ENCODE assay signal across 8 cellular contexts in genomic region chr5:154196955-154197652, GRCh38. TPM values are rescaled to one million over a fixed set of nuclear protein-coding genes. Genes with fewer than 3 reads are reported as not detected.
DNase-seq lines count a peak whose midpoint lies in the region; ATAC-seq and TF ChIP-seq lines count a peak whose summit lies in the region.

No MANE protein-coding gene starts in this region.

- no peak for TF ChIP-seq EP300 in tibial nerve (IDR thresholded peaks at IDR 0.05)

- peaks cover 13% of the 10 kb centered on the region for H3K27me3 Mint-ChIP-seq in nephron progenitor cell (ENCODE audit: low read depth, poor library complexity)

- H3K4me3 ChIP-seq in cardiac muscle cell, result no peak overlapping the region
- H3K4me3 ChIP-seq in duodenal mucosa (ENCODE audit: low read depth in 1 of 2, low read length in 2 of 2), result peak overlapping the region; percentile 5 to 21
- no peak overlapping the region for H3K4me3 ChIP-seq in tibial nerve
- H3K4me3 ChIP-seq in prostate gland, result no peak overlapping the region

- ATAC-seq in HG03521 (IDR thresholded peaks at IDR 0.05; ENCODE audit: unreplicated experiment), result no peak

- H3K4me1 ChIP-seq in cardiac muscle cell (ENCODE audit: low read depth), result peaks cover 27% of the 10 kb centered on the region
- peaks cover 35 to 37% of the 10 kb centered on the region in 2 donors for H3K4me1 ChIP-seq in duodenal mucosa (ENCODE audit: control insufficient read depth in 1 of 2, insufficient read depth in 2 of 2, low read length in 2 of 2)
- H3K4me1 ChIP-seq in tibial nerve, result peaks cover 0 to 48% (median 30%) of the 10 kb centered on the region in 4 donors
- no peaks in the 10 kb centered on the region for H3K4me1 ChIP-seq in prostate gland (replicated peaks)

- no peak overlapping the region for H3K4me3 Mint-ChIP-seq in nephron progenitor cell

- TF ChIP-seq POLR2A in tibial nerve (IDR thresholded peaks at IDR 0.05), result no peak
- no peak for TF ChIP-seq POLR2A in prostate gland (IDR thresholded peaks at IDR 0.05)

- 20 to 24% methylated on average over 8 of the region's 8 CpGs for WGBS in tibial nerve, 2 donors
- WGBS in prostate gland, result 34% methylated on average over 8 of the region's 8 CpGs

- TF ChIP-seq CTCF in cardiac muscle cell (IDR thresholded peaks at IDR 0.05; ENCODE audit: low read depth, low read length) (peak; percentile 47), nephron progenitor cell (IDR thresholded peaks at IDR 0.05) (no peak), tibial nerve (IDR thresholded peaks at IDR 0.05) (peak in 1 of 5 experiments; percentile 16), prostate gland (IDR thresholded peaks at IDR 0.05) (no peak)

- peak overlapping the region; percentile 7 for H3K27ac Mint-ChIP-seq in nephron progenitor cell

- peaks cover 3% of the 10 kb centered on the region for H3K27me3 ChIP-seq in cardiac muscle cell
- no peaks in the 10 kb centered on the region for H3K27me3 ChIP-seq in duodenal mucosa (ENCODE audit: control insufficient read depth in 1 of 2, insufficient read depth in 2 of 2, low read length in 2 of 2)
- no peaks in the 10 kb centered on the region for H3K27me3 ChIP-seq in tibial nerve
- H3K27me3 ChIP-seq in prostate gland (replicated peaks; ENCODE audit: insufficient read depth), result no peaks in the 10 kb centered on the region

- H3K36me3 Mint-ChIP-seq in nephron progenitor cell (ENCODE audit: low read depth), result peaks cover 4% of the 10 kb centered on the region

- intact Hi-C loops in cardiac septum (cut with DNase I) (no loop called here), prostate gland (cut with DNase I) (no loop called here)

- H3K4me1 Mint-ChIP-seq in nephron progenitor cell, result peaks cover 83% of the 10 kb centered on the region

- no peak overlapping the region for H3K9ac ChIP-seq in duodenal mucosa (ENCODE audit: low read depth in 1 of 2, low read length in 2 of 2)

- DNase-seq in cardiac muscle cell (ENCODE audit: low read depth in 1 of 2, low spot score in 1 of 2) (peak; percentile 52 to 80), cardiac septum (ENCODE audit: low spot score) (no peak), NCI-H69 (lab: John Stamatoyannopoulos, UW) (peak; percentile 15), nephron progenitor cell (no peak), tibial nerve (ENCODE audit: low spot score in 2 of 2) (no peak), prostate gland (ENCODE audit: low spot score) (no peak)

- no peaks in the 10 kb centered on the region for H3K9me3 Mint-ChIP-seq in nephron progenitor cell

- H3K27ac ChIP-seq in cardiac muscle cell (no peak overlapping the region), duodenal mucosa (ENCODE audit: low read depth, low read length) (no peak overlapping the region), tibial nerve (peak overlapping the region in 1 of 4 donors; percentile 10), prostate gland (no peak overlapping the region)

- H3K36me3 ChIP-seq in cardiac muscle cell, result no peaks in the 10 kb centered on the region
- peaks cover 0 to 6% of the 10 kb centered on the region in 2 donors for H3K36me3 ChIP-seq in duodenal mucosa (ENCODE audit: control insufficient read depth in 1 of 2, insufficient read depth in 2 of 2, low read length in 2 of 2)
- peaks cover 0 to 3% (median 0%) of the 10 kb centered on the region in 3 donors for H3K36me3 ChIP-seq in tibial nerve
- H3K36me3 ChIP-seq in prostate gland, result no peaks in the 10 kb centered on the region

- no peaks in the 10 kb centered on the region for H3K9me3 ChIP-seq in cardiac muscle cell (ENCODE audit: low read depth)
- no peaks in the 10 kb centered on the region for H3K9me3 ChIP-seq in duodenal mucosa (ENCODE audit: control insufficient read depth in 1 of 2, low read length in 2 of 2)
- no peaks in the 10 kb centered on the region for H3K9me3 ChIP-seq in tibial nerve
- no peaks in the 10 kb centered on the region for H3K9me3 ChIP-seq in prostate gland

RNA-seq across cellular contexts. Expression of gene GALNT10, which starts 6.6 kb away (rescaled TPM):
- total RNA-seq in cardiac muscle cell (7.4 and 8.2 TPM in 2 replicates), cardiac septum (15.5 TPM), tibial nerve (10 to 100 TPM; 24.1 to 41.2 (median 26.7) TPM), prostate gland (10 to 100 TPM; 21.7 to 27.1 TPM)
- polyA plus RNA-seq in cardiac muscle cell, result 6.7 and 8.2 TPM in 2 replicates

Comparison
In these comparisons a context has a peak if more than half of its experiments do, and no peak if none do; other contexts are left out.
1. DNase-seq: peak in cardiac muscle cell (2 of 2) and NCI-H69 (single experiment); none in cardiac septum (single experiment), nephron progenitor cell (single experiment), tibial nerve (0 of 2) and prostate gland (single experiment).
2. H3K4me3 ChIP-seq: peak in duodenal mucosa (2 of 2); none in cardiac muscle cell (single experiment), tibial nerve (0 of 4) and prostate gland (0 of 2).